In genomic region chr7:45164239-45164638, GRCh38 we compare ENCODE assay signal across 7 cellular contexts. TPM values are rescaled to one million over a fixed set of nuclear protein-coding genes. Genes with fewer than 3 reads are reported as not detected.
"Had no signal": no experiment of that assay in that cellular context is flagged by ENCODE, and none has a peak within 500 bp of the region (broad histone marks: within the 10 kb centered on the region; RNA-seq: fewer than 3 reads in every experiment).

No MANE protein-coding gene starts in this region.

RNA-seq across cellular contexts. Expression of gene RAMP3, which starts 6.6 kb away (rescaled TPM):
- total RNA-seq: activated CD4-positive, alpha-beta memory T cell treated with anti-CD3 and anti-CD28 coated beads, Interleukin-2, amount 10 ng/mL, durations not matched to agents 7 days and 5 days; activated CD4-positive, alpha-beta T cell treated with anti-CD3 and anti-CD28 coated beads, Interleukin-2, amount 10 ng/mL, durations not matched to agents 7 days and 5 days; activated naive CD8-positive, alpha-beta T cell treated with anti-CD3 and anti-CD28 coated beads, Interleukin-2, amount 10 ng/mL, durations not matched to agents 7 days and 5 days; cardiac muscle cell; endodermal cell; epithelial cell of proximal tubule; T-helper 2 cell treated with Interferon-gamma antibody and Interleukin-4, amounts not matched to agents 100 ng/mL and 5 ng/mL, for 36 hours had no signal
- polyA plus RNA-seq: cardiac muscle cell had no signal
